Comparison of ENCODE assay signal across 13 cellular contexts in genomic region chr14:50041980-50042379, GRCh38.
"Had no signal": no experiment of that assay in that cellular context is flagged by ENCODE, and none has a peak within 500 bp of the region (broad histone marks: within the 10 kb centered on the region; RNA-seq: fewer than 3 reads in every experiment).

No MANE protein-coding gene starts in this region.

- H3K4me3 Mint-ChIP-seq: activated naive CD4-positive, alpha-beta T cell treated with anti-CD3 and anti-CD28 coated beads for 36 hours; dendritic cell treated with granulocyte-macrophage colony-stimulating factor and Interleukin-4, amounts not matched to agents 40 ng/mL and 50 ng/mL, for 4 days had no signal

- H3K4me3 ChIP-seq: SJSA1, smooth muscle cell, transverse colon had no signal

- H3K9me3 ChIP-seq: transverse colon had no signal

- H3K9me3 Mint-ChIP-seq: dendritic cell treated with granulocyte-macrophage colony-stimulating factor and Interleukin-4, amounts not matched to agents 40 ng/mL and 50 ng/mL, for 4 days had no signal

- H3K27me3 ChIP-seq: brain microvascular endothelial cell, SJSA1, transverse colon had no signal

- H3K27ac Mint-ChIP-seq: activated naive CD4-positive, alpha-beta T cell treated with anti-CD3 and anti-CD28 coated beads for 36 hours; progenitor cell of endocrine pancreas had no signal

- H3K27ac ChIP-seq: brain microvascular endothelial cell, SJSA1 had no signal

- DNase-seq: activated naive CD4-positive, alpha-beta T cell treated with anti-CD3 and anti-CD28 coated beads for 36 hours; amygdala; brain microvascular endothelial cell; cerebellar nuclear complex; hypothalamus; nucleus accumbens; right cardiac atrium; transverse colon had no signal

- H3K36me3 ChIP-seq: brain microvascular endothelial cell, SJSA1, transverse colon had no signal

- ATAC-seq: natural killer cell treated with Interleukin-12 subunit alpha and Interleukin-12 subunit beta and Interleukin-15 and Interleukin-18, amount 100 ng/mL, for 72 hours; right cardiac atrium had no signal

- H3K4me2 ChIP-seq: smooth muscle cell had no signal

- H3K27me3 Mint-ChIP-seq: dendritic cell treated with granulocyte-macrophage colony-stimulating factor and Interleukin-4, amounts not matched to agents 40 ng/mL and 50 ng/mL, for 4 days; natural killer cell treated with Interleukin-12 subunit alpha and Interleukin-12 subunit beta and Interleukin-15 and Interleukin-18, amount 100 ng/mL, for 72 hours; progenitor cell of endocrine pancreas had no signal
